In genomic region chr14:97180304-97181200, GRCh38 we compare ENCODE assay signal across 11 cellular contexts.
A peak's percentile ranks its signal among the peaks of the same experiment; 100 is the strongest.
DNase-seq lines count a peak whose midpoint lies in the region; ATAC-seq and TF ChIP-seq lines count a peak whose summit lies in the region.
"Had no signal": no experiment of that assay in that cellular context is flagged by ENCODE, and none has a peak within 500 bp of the region (broad histone marks: within the 10 kb centered on the region; RNA-seq: fewer than 3 reads in every experiment).

No MANE protein-coding gene starts in this region.

- no peak overlapping the region for H3K27ac Mint-ChIP-seq in MCF 10A (ENCODE audit: low read depth, unreplicated experiment)

- no peaks in the 10 kb centered on the region for H3K9me3 Mint-ChIP-seq in MCF 10A (ENCODE audit: unreplicated experiment)
- H3K9me3 Mint-ChIP-seq: CD4-positive, alpha-beta memory T cell had no signal

- H3K27me3 ChIP-seq in mammary epithelial cell (ENCODE audit: insufficient read depth, low read length) (no peaks in the 10 kb centered on the region), PC-9 (ENCODE audit: insufficient read depth, low read depth) (peaks cover 6% of the 10 kb centered on the region; the same call in 1 of the 2 replicates)

- H3K36me3 Mint-ChIP-seq in MCF 10A (ENCODE audit: insufficient read depth, unreplicated experiment), result peaks cover 5% of the 10 kb centered on the region
- H3K36me3 Mint-ChIP-seq: CD4-positive, alpha-beta memory T cell had no signal

- H3K4me3 ChIP-seq in mammary epithelial cell (replicated peaks in 1 of 3; ENCODE audit: insufficient read depth in 1 of 3, low read depth in 2 of 3, low read length in 3 of 3), result no peak overlapping the region
- H3K4me3 ChIP-seq in PC-9, result no peak overlapping the region
- H3K4me3 ChIP-seq: stomach had no signal

- WGBS in mammary epithelial cell (ENCODE audit: low coverage, missing lambda C conversion rate), result 79% methylated on average over 26 of the region's 32 CpGs

- dilution Hi-C loops in mammary epithelial cell (cut with HindIII; ENCODE audit: low sequenced_read_pairs), result no loop called here

- CTCF ChIA-PET in MCF 10A (lab: Yijun Ruan, JAX) (no interaction called here), mammary epithelial cell (lab: Charles Lee; ENCODE audit: low non-redundant PET) (no interaction called here), PC-9 (lab: Charles Lee) (no interaction called here)

- in situ Hi-C loops in mammary epithelial cell (cut with MboI; ENCODE audit: low sequenced_read_pairs in 2 of 2), result no loop called here

- no peaks in the 10 kb centered on the region for H3F3A ChIP-seq in PC-9 (ENCODE audit: insufficient read depth, low read depth)

- peaks cover 19% of the 10 kb centered on the region for H3K9me3 ChIP-seq in mammary epithelial cell (replicated peaks; ENCODE audit: insufficient read depth, low read length)
- no peaks in the 10 kb centered on the region for H3K9me3 ChIP-seq in PC-9 (ENCODE audit: insufficient read depth, low read depth)
- H3K9me3 ChIP-seq: stomach had no signal

- H3K27ac ChIP-seq in mammary epithelial cell (ENCODE audit: insufficient read depth, low read depth, low read length), result no peak overlapping the region
- no peak overlapping the region for H3K27ac ChIP-seq in PC-9
- no peak overlapping the region for H3K27ac ChIP-seq in epithelial cell of prostate
- H3K27ac ChIP-seq: stomach had no signal

- H3K27me3 Mint-ChIP-seq in MCF 10A (ENCODE audit: insufficient read depth, unreplicated experiment), result peaks cover 12% of the 10 kb centered on the region

- H3K9me2 ChIP-seq in PC-9 (ENCODE audit: insufficient read depth), result no peaks in the 10 kb centered on the region

- intact Hi-C loops in MCF 10A (cut with micrococcal nuclease), result no loop called here
- intact Hi-C loops in mammary epithelial cell (cut with micrococcal nuclease), result no loop called here
- intact Hi-C loops in PC-9 (cut with micrococcal nuclease; ENCODE audit: unreplicated experiment), result no loop called here

- no peaks in the 10 kb centered on the region for H3K79me2 ChIP-seq in mammary epithelial cell (ENCODE audit: insufficient read depth, low read length)
- H3K79me2 ChIP-seq in PC-9 (ENCODE audit: low read depth), result no peaks in the 10 kb centered on the region

- H3K4me3 Mint-ChIP-seq in MCF 10A (ENCODE audit: unreplicated experiment), result no peak overlapping the region

- no peak overlapping the region for H3K9ac ChIP-seq in mammary epithelial cell (ENCODE audit: insufficient read depth, low read length)

- ATAC-seq in omental fat pad (ENCODE audit: low FRiP score) (no peak), GM21526 (IDR thresholded peaks at IDR 0.05; ENCODE audit: low FRiP score, unreplicated experiment) (no peak)

- H3K4me2 ChIP-seq in mammary epithelial cell (ENCODE audit: insufficient read depth, low read depth, low read length) (no peak overlapping the region), PC-9 (peak overlapping the region; percentile 44; the same call in 1 of the 2 replicates)

- no peaks in the 10 kb centered on the region for H3K4me1 ChIP-seq in mammary epithelial cell (ENCODE audit: insufficient read depth, low read length)
- H3K4me1 ChIP-seq in PC-9 (replicated peaks; ENCODE audit: insufficient read depth), result no peaks in the 10 kb centered on the region; the same call in 1 of the 2 replicates
- H3K4me1 ChIP-seq: stomach had no signal

- no peaks in the 10 kb centered on the region for H4K20me1 ChIP-seq in mammary epithelial cell (ENCODE audit: insufficient read depth, low read length)
- no peaks in the 10 kb centered on the region for H4K20me1 ChIP-seq in PC-9 (ENCODE audit: insufficient read depth)

- POLR2A ChIA-PET in MCF 10A (lab: Yijun Ruan, JAX) (interaction anchor here (0.7 kb wide), 1 partner anchor 1553 kb away, joined by 3 read pairs; no protein-coding TSS in a partner anchor), PC-9 (lab: Charles Lee; ENCODE audit: unreplicated experiment) (no interaction called here)

- H3K4me1 Mint-ChIP-seq in MCF 10A (ENCODE audit: insufficient read depth, unreplicated experiment), result peaks cover 31% of the 10 kb centered on the region

- H3K36me3 ChIP-seq in mammary epithelial cell (ENCODE audit: insufficient read depth, low read length) (no peaks in the 10 kb centered on the region), PC-9 (ENCODE audit: low read depth) (no peaks in the 10 kb centered on the region)
- H3K36me3 ChIP-seq: stomach had no signal

- TF ChIP-seq CTCF in MCF 10A (IDR thresholded peaks at IDR 0.05; ENCODE audit: unreplicated experiment), result peak; percentile 14
- no peak for TF ChIP-seq CTCF in mammary epithelial cell (conservative IDR thresholded peaks at IDR 0.05 in 1 of 2, IDR thresholded peaks at IDR 0.05 in 1 of 2; ENCODE audit: extremely low read depth in 1 of 2, insufficient read depth in 1 of 2, low read depth in 1 of 2, low read length in 2 of 2)
- no peak; the same call in 1 of the 2 replicates for TF ChIP-seq CTCF in PC-9 (conservative IDR thresholded peaks at IDR 0.05)
- TF ChIP-seq CTCF in omental fat pad (IDR thresholded peaks at IDR 0.05), result no peak

- DNase-seq in MCF 10A (ENCODE audit: unreplicated experiment), result peak; percentile 93
- no peak for DNase-seq in mammary epithelial cell
- DNase-seq in PC-9, result no peak
- peak; percentile 43 for DNase-seq in epithelial cell of prostate (ENCODE audit: low read depth, low spot score)
- peak; percentile 56 for DNase-seq in superior temporal gyrus (ENCODE audit: extremely low spot score)
- no peak for DNase-seq in omental fat pad (ENCODE audit: low spot score)
- no peak for DNase-seq in mucosa of gallbladder (ENCODE audit: low spot score)
- DNase-seq: CD4-positive, alpha-beta memory T cell; dermis blood vessel endothelial cell; stomach had no signal

- H2AFZ ChIP-seq in mammary epithelial cell (ENCODE audit: low read depth, low read length) (no peak overlapping the region), PC-9 (no peak overlapping the region)

- no TSS peak for BruUV-seq in MCF 10A (replicated peaks; lab: Mats Ljungman, UMichigan)
- no TSS peak for BruUV-seq in mammary epithelial cell (replicated peaks; lab: Mats Ljungman, UMichigan)
- BruUV-seq in PC-9 (replicated peaks; lab: Mats Ljungman, UMichigan), result no TSS peak

Comparison
In these comparisons a context has a peak if more than half of its experiments do, and no peak if none do; other contexts are left out.
1. DNase-seq: peak in MCF 10A (single experiment), epithelial cell of prostate (single experiment) and superior temporal gyrus (single experiment); none in mammary epithelial cell (single experiment), PC-9 (0 of 2), omental fat pad (single experiment) and mucosa of gallbladder (single experiment).